8 cellular contexts compared by ENCODE assay signal in the genomic region with DNA sequence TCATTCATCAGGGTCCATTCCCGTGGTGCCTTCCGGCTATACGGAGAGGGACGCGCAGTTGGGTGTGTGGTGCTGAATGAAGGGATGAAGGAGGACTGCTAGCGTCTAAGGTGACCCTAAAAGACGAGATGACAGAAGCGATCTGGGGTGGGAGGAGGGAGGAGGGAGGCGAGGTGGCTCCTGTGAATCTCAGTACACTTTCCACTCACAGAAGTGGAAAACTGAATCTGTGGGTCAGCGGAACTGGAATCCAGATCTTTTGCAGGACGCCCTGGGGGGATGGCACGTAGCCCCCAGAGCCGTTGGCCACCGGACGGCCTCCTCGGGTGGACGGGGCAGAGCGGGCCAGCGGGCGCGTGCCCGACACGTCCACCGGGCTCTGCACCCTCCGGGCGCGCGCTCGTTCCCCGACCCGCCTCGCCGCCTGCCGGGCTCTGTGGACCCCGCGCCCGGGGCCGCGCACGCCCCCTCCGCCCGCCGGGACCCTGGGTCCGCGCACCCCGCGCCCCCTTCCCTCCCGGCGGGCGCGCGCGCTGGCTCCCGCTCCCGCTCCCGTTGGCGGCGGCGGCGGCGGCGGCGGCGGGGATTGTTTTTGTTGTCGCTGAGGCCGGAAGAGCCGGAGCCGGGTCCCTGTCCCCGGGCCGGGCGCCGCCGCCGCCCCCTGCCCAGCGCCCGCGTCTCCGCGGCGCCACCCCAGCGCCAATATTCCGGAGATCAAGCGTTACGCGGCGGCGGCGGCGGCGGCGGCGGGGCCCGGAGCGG. TPM values are rescaled to one million over a fixed set of nuclear protein-coding genes. Genes with fewer than 3 reads are reported as not detected.
DNase-seq lines count a peak whose midpoint lies in the region; ATAC-seq and TF ChIP-seq lines count a peak whose summit lies in the region.

TSS of gene AGO4 (plus strand) at position 403 of the 762 bp plus-strand sequence. CDS start 401 bp downstream, outside the sequence.

- DNase-seq in GM06990 (ENCODE audit: extremely low read depth, insufficient read length) (peak; percentile 63), HuH-7.5 (ENCODE audit: low spot score) (peak; percentile 59), breast epithelium (ENCODE audit: low spot score in 2 of 2) (peak in 1 of 2 donors; percentile 55), iPS DF 6.9 (ENCODE audit: low read depth, low spot score) (no peak), pulmonary artery endothelial cell (ENCODE audit: low read depth, low spot score) (no peak)

- no peaks in the 10 kb centered on the region for H3K9me3 ChIP-seq in breast epithelium
- H3K9me3 ChIP-seq in iPS DF 6.9 (ENCODE audit: control insufficient read depth, insufficient read depth, low read length) = no peaks in the 10 kb centered on the region

- WGBS in iPS DF 6.9 (ENCODE audit: insufficient coverage, insufficient read length) = no CpG with 5 or more reads among the region's 94 CpGs

- no peak for TF ChIP-seq POLR2A in breast epithelium (IDR thresholded peaks at IDR 0.05)

- H3K27me3 ChIP-seq in GM06990 (replicated peaks; ENCODE audit: control insufficient read depth, insufficient read depth, low read length) (no peaks in the 10 kb centered on the region), breast epithelium (no peaks in the 10 kb centered on the region), iPS DF 6.9 (ENCODE audit: control insufficient read depth, insufficient read depth, low read length) (no peaks in the 10 kb centered on the region)

- no peaks in the 10 kb centered on the region for H3K36me3 ChIP-seq in GM06990 (ENCODE audit: control insufficient read depth, insufficient read depth, low read length)
- no peaks in the 10 kb centered on the region for H3K36me3 ChIP-seq in breast epithelium
- no peaks in the 10 kb centered on the region for H3K36me3 ChIP-seq in iPS DF 6.9 (ENCODE audit: control insufficient read depth, insufficient read depth, low read length)

- TF ChIP-seq CTCF in GM06990 (IDR thresholded peaks at IDR 0.05; ENCODE audit: insufficient read depth, low read length, poor library complexity, severe bottlenecking) = no peak
- no peak for TF ChIP-seq CTCF in breast epithelium (IDR thresholded peaks at IDR 0.05)

- H3K4me3 ChIP-seq in GM06990 (replicated peaks; ENCODE audit: low read depth, low read length) = peak within 1 kb of the TSS; percentile 84
- peak within 1 kb of the TSS; percentile 88 to 93 (median 92) for H3K4me3 ChIP-seq in breast epithelium
- H3K4me3 ChIP-seq in iPS DF 6.9 (ENCODE audit: low read length) = peak within 1 kb of the TSS; percentile 90

- no peak for ATAC-seq in GM18520 (IDR thresholded peaks at IDR 0.05; ENCODE audit: unreplicated experiment)
- ATAC-seq in GM21786 (IDR thresholded peaks at IDR 0.05; ENCODE audit: unreplicated experiment) = no peak

- H3K27ac ChIP-seq in breast epithelium (peak within 1 kb of the TSS; percentile 89 to 94), iPS DF 6.9 (ENCODE audit: low read length) (no peak within 1 kb of the TSS)

- intact Hi-C loops in T-helper 2 cell treated with Interferon-gamma antibody and Interleukin-4, amounts not matched to agents 100 ng/mL and 5 ng/mL, for 36 hours (cut with micrococcal nuclease) = no loop called here
- intact Hi-C loops in breast epithelium (cut with DNase I; ENCODE audit: low total_unique reads) = no loop called here

- peaks cover 3 to 10% of the 10 kb centered on the region in 2 donors for H3K4me1 ChIP-seq in breast epithelium
- no peaks in the 10 kb centered on the region; the same call in 1 of the 2 replicates for H3K4me1 ChIP-seq in iPS DF 6.9 (ENCODE audit: control insufficient read depth, insufficient read depth, low read length)

RNA-seq across cellular contexts. Expression of gene AGO4, which starts in this region (rescaled TPM):
- total RNA-seq in T-helper 2 cell treated with Interferon-gamma antibody and Interleukin-4, amounts not matched to agents 100 ng/mL and 5 ng/mL, for 36 hours = 9.9 and 11.7 TPM in 2 replicates
- total RNA-seq in breast epithelium (10 to 100 TPM; 20.0 to 27.4 (median 22.4) TPM), pulmonary artery endothelial cell (17.9 and 19.3 TPM in 2 replicates)

Comparison
In these comparisons a context has a peak if more than half of its experiments do, and no peak if none do; other contexts are left out.
1. DNase-seq: peak in GM06990 (single experiment) and HuH-7.5 (single experiment); none in iPS DF 6.9 (single experiment) and pulmonary artery endothelial cell (single experiment).
2. Peak in every context shown above with its lines, with median percentiles within 50 percentile points of each other: H3K4me3 ChIP-seq.